Comparison of ENCODE assay signal across 18 cellular contexts in the genomic region with DNA sequence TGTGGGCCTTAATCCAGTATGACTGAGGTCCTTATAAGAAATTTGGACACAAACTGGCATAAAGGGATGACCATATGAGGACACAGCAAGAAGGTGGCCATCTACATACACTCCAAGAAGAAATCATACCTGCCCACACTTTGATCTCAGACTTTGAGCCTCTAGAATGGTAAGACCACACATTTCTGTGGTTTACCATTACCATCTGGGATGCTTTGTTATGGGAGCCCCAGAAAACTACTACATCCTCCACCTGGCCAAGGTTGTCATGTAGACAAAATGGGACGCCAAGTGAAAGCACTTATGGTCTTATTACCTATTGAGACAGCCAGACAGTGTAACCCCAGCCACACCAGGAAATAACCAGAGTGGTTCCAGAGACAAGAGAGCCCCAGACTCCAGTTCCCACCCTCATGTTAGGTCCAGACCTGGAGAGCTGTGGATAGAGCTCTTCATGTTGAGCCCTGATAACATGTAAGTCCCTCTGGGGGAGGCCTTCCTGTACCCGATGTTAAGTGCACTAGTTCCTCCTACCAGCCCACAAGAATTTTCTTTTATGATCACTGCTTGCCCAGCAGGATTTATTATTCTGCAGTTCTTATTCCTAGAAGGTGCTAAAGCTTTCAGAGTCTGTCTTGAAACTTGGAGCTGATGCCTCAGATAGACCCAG. TPM values are rescaled to one million over a fixed set of nuclear protein-coding genes. Genes with fewer than 3 reads are reported as not detected.
"Had no signal": no experiment of that assay in that cellular context is flagged by ENCODE, and none has a peak within 500 bp of the region (broad histone marks: within the 10 kb centered on the region; RNA-seq: fewer than 3 reads in every experiment).

No MANE protein-coding gene starts in this region.

- FAIRE-seq: endometrium, frontal cortex, pancreas had no signal

- H3K4me3 ChIP-seq: heart left ventricle, pancreas, smooth muscle cell, tibial artery, upper lobe of left lung, uterus had no signal

- DNase-seq: effector memory CD4-positive, alpha-beta T cell; heart left ventricle; hippocampal formation; mesendoderm; naive B cell; occipital lobe; pancreas; right cardiac atrium; stimulated activated CD4-positive, alpha-beta T cell treated with anti-CD3 and anti-CD28 coated beads, Interleukin-2, amount 100 ng/mL, for 48 hours; stimulated activated naive CD8-positive, alpha-beta T cell treated with anti-CD3 and anti-CD28 coated beads, Interleukin-15, Interleukin-2, amounts not matched to agents 100 U/mL and 50 U/mL, for 24 hours; tibial artery; upper lobe of left lung; uterus had no signal

RNA-seq across cellular contexts. Expression of a gene that starts 17.8 kb away (rescaled TPM):
- polyA plus RNA-seq: fibroblast of lung, heart left ventricle, liver, right cardiac atrium, smooth muscle cell had no signal

RNA-seq across cellular contexts. Expression of a gene that starts 47.8 kb away (rescaled TPM):
- polyA plus RNA-seq: fibroblast of lung, smooth muscle cell had no signal
